ENCODE assay signal across 10 cellular contexts in genomic region chr18:63160172-63160995, GRCh38.
DNase-seq lines count a peak whose midpoint lies in the region; ATAC-seq and TF ChIP-seq lines count a peak whose summit lies in the region.
"Had no signal": no experiment of that assay in that cellular context is flagged by ENCODE, and none has a peak within 500 bp of the region (broad histone marks: within the 10 kb centered on the region; RNA-seq: fewer than 3 reads in every experiment).

No MANE protein-coding gene starts in this region.

- CTCF ChIA-PET in activated CD4-positive, alpha-beta T cell treated with anti-CD3 and anti-CD28 coated beads, Interleukin-2, amount 10 ng/mL, durations not matched to agents 7 days and 5 days (lab: Charles Lee), result interaction anchor here (3.5 kb wide), 1 partner anchor 157 kb away, joined by 13 read pairs; no protein-coding TSS in a partner anchor

- peaks cover 0 to 65% (median 27%) of the 10 kb centered on the region in 12 donors for H3K4me1 ChIP-seq in heart left ventricle
- H3K4me1 ChIP-seq in right atrium auricular region, result peaks cover 0 to 38% of the 10 kb centered on the region in 2 donors
- H3K4me1 ChIP-seq in esophagus squamous epithelium, result peaks cover 24 to 77% (median 25%) of the 10 kb centered on the region in 3 donors
- H3K4me1 ChIP-seq in tibial nerve, result peaks cover 0 to 78% (median 66%) of the 10 kb centered on the region in 4 donors

- peak overlapping the region; percentile 78 for H3K4me3 Mint-ChIP-seq in activated CD4-positive, alpha-beta T cell treated with anti-CD3 and anti-CD28 coated beads, Interleukin-2, amount 10 ng/mL, durations not matched to agents 7 days and 5 days
- no peak overlapping the region for H3K4me3 Mint-ChIP-seq in CD14-positive monocyte

- H3K4me1 Mint-ChIP-seq in activated CD4-positive, alpha-beta T cell treated with anti-CD3 and anti-CD28 coated beads, Interleukin-2, amount 10 ng/mL, durations not matched to agents 7 days and 5 days, result peaks cover 97% of the 10 kb centered on the region
- H3K4me1 Mint-ChIP-seq in CD14-positive monocyte, result peaks cover 33% of the 10 kb centered on the region

- TF ChIP-seq CTCF in heart left ventricle (IDR thresholded peaks at IDR 0.05) (no peak), right atrium auricular region (IDR thresholded peaks at IDR 0.05) (no peak), esophagus squamous epithelium (IDR thresholded peaks at IDR 0.05) (no peak), tibial nerve (IDR thresholded peaks at IDR 0.05) (no peak), CD14-positive monocyte (IDR thresholded peaks at IDR 0.05) (no peak)

- H3K36me3 Mint-ChIP-seq in activated CD4-positive, alpha-beta T cell treated with anti-CD3 and anti-CD28 coated beads, Interleukin-2, amount 10 ng/mL, durations not matched to agents 7 days and 5 days (ENCODE audit: low read depth), result peaks cover 66% of the 10 kb centered on the region
- peaks cover 0 to 5% of the 10 kb centered on the region in 2 donors for H3K36me3 Mint-ChIP-seq in CD14-positive monocyte

- no peak for TF ChIP-seq POLR2A in heart left ventricle (IDR thresholded peaks at IDR 0.05)
- TF ChIP-seq POLR2A in esophagus squamous epithelium (IDR thresholded peaks at IDR 0.05), result no peak
- no peak for TF ChIP-seq POLR2A in tibial nerve (IDR thresholded peaks at IDR 0.05)

- H3K27ac ChIP-seq in heart left ventricle (peak overlapping the region in 7 of 12 donors; percentile 20 to 83 (median 69)), right atrium auricular region (no peak overlapping the region), esophagus squamous epithelium (peak overlapping the region; percentile 13 to 88 (median 75)), tibial nerve (peak overlapping the region in 3 of 4 donors; percentile 78 to 81 (median 80))
- H3K27ac ChIP-seq: epithelial cell of prostate had no signal

- H3K36me3 ChIP-seq in heart left ventricle, result no peaks in the 10 kb centered on the region
- no peaks in the 10 kb centered on the region for H3K36me3 ChIP-seq in right atrium auricular region
- no peaks in the 10 kb centered on the region for H3K36me3 ChIP-seq in esophagus squamous epithelium
- no peaks in the 10 kb centered on the region for H3K36me3 ChIP-seq in tibial nerve

- no peak for TF ChIP-seq EP300 in tibial nerve (IDR thresholded peaks at IDR 0.05)

- intact Hi-C loops in heart left ventricle (cut with DNase I) (loop anchor here in 1 of 10 donors (10.0 kb wide), 1 partner anchor 54 kb away; no protein-coding TSS in a partner anchor), esophagus squamous epithelium (cut with DNase I) (no loop called here), CD14-positive monocyte (cut with micrococcal nuclease) (no loop called here)

- WGBS in heart left ventricle, 4 donors, result 81 to 87% (median 87%) methylated on average over 12 to 13 of the region's 13 CpGs
- WGBS in esophagus squamous epithelium, 2 donors, result 40 to 54% methylated on average over 13 of the region's 13 CpGs
- 85 to 89% methylated on average over 13 of the region's 13 CpGs for WGBS in tibial nerve, 2 donors

- DNase-seq in heart left ventricle (no peak), right atrium auricular region (ENCODE audit: low spot score) (no peak), esophagus squamous epithelium (lab: John Stamatoyannopoulos, UW) (no peak), tibial nerve (ENCODE audit: low spot score in 2 of 2) (no peak), CD14-positive monocyte (ENCODE audit: low spot score) (no peak), DMS79 (lab: John Stamatoyannopoulos, UW) (no peak)
- no peak for DNase-seq in activated CD4-positive, alpha-beta T cell treated with anti-CD3 and anti-CD28 coated beads, Interleukin-2, amount 10 ng/mL, durations not matched to agents 7 days and 5 days
- DNase-seq: GM23248 had no signal

- no peaks in the 10 kb centered on the region for H3K27me3 ChIP-seq in heart left ventricle
- no peaks in the 10 kb centered on the region for H3K27me3 ChIP-seq in right atrium auricular region
- H3K27me3 ChIP-seq in esophagus squamous epithelium, result no peaks in the 10 kb centered on the region
- no peaks in the 10 kb centered on the region for H3K27me3 ChIP-seq in tibial nerve

- no peak for ATAC-seq in heart left ventricle
- no peak for ATAC-seq in GM19397 (IDR thresholded peaks at IDR 0.05; ENCODE audit: unreplicated experiment)

- POLR2A ChIA-PET in activated CD4-positive, alpha-beta T cell treated with anti-CD3 and anti-CD28 coated beads, Interleukin-2, amount 10 ng/mL, durations not matched to agents 7 days and 5 days (lab: Charles Lee), result no interaction called here

- H3K27ac Mint-ChIP-seq in activated CD4-positive, alpha-beta T cell treated with anti-CD3 and anti-CD28 coated beads, Interleukin-2, amount 10 ng/mL, durations not matched to agents 7 days and 5 days, result peak overlapping the region; percentile 95
- H3K27ac Mint-ChIP-seq in CD14-positive monocyte, result peak overlapping the region in 1 of 7 donors; percentile 93

- H3K27me3 Mint-ChIP-seq in activated CD4-positive, alpha-beta T cell treated with anti-CD3 and anti-CD28 coated beads, Interleukin-2, amount 10 ng/mL, durations not matched to agents 7 days and 5 days, result no peaks in the 10 kb centered on the region
- H3K27me3 Mint-ChIP-seq in CD14-positive monocyte (ENCODE audit: low read depth in 3 of 3), result no peaks in the 10 kb centered on the region

- no peak overlapping the region for H3K4me3 ChIP-seq in heart left ventricle
- no peak overlapping the region for H3K4me3 ChIP-seq in right atrium auricular region
- no peak overlapping the region for H3K4me3 ChIP-seq in esophagus squamous epithelium
- H3K4me3 ChIP-seq in tibial nerve, result no peak overlapping the region
- H3K4me3 ChIP-seq: GM23248 had no signal

- H3K9me3 ChIP-seq in heart left ventricle (no peaks in the 10 kb centered on the region), right atrium auricular region (no peaks in the 10 kb centered on the region), esophagus squamous epithelium (no peaks in the 10 kb centered on the region), tibial nerve (no peaks in the 10 kb centered on the region)

- no peaks in the 10 kb centered on the region for H3K9me3 Mint-ChIP-seq in activated CD4-positive, alpha-beta T cell treated with anti-CD3 and anti-CD28 coated beads, Interleukin-2, amount 10 ng/mL, durations not matched to agents 7 days and 5 days
- H3K9me3 Mint-ChIP-seq in CD14-positive monocyte, result peaks cover 0 to 3% (median 0%) of the 10 kb centered on the region in 7 donors

Comparison
In these comparisons a context has a peak if more than half of its experiments do, and no peak if none do; other contexts are left out.
1. H3K27ac ChIP-seq: peak in heart left ventricle (7 of 12), esophagus squamous epithelium (4 of 4) and tibial nerve (3 of 4); none in right atrium auricular region (0 of 2).